Comparison of ENCODE assay signal across 18 cellular contexts in the genomic region with DNA sequence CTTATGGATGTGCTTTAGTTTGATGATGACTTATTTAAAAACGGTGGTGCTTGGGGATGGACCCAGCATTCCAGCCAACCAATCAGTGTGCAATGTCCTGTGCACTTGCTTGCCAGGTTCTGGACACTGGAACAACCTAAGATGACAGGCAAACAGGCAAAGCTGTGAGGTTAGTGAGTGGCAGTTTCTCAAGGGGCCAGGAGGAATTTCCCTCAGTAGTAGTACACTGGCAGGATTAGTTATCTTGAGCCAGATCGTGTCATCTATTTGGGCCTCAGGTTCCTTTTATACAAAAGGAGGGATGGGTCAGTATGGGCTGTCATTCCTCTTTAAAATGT. TPM values are rescaled to one million over a fixed set of nuclear protein-coding genes. Genes with fewer than 3 reads are reported as not detected.
DNase-seq lines count a peak whose midpoint lies in the region; TF ChIP-seq lines count a peak whose summit lies in the region.
"Had no signal": no experiment of that assay in that cellular context is flagged by ENCODE, and none has a peak within 500 bp of the region (broad histone marks: within the 10 kb centered on the region; RNA-seq: fewer than 3 reads in every experiment).

No MANE protein-coding gene starts in this region.

- CTCF ChIA-PET in OCI-LY7 (lab: Charles Lee; ENCODE audit: unreplicated experiment) = interaction anchor here (0.7 kb wide), 1 partner anchor 28 kb away, joined by 3 read pairs; no protein-coding TSS in a partner anchor

- H3K4me3 ChIP-seq in OCI-LY7 (ENCODE audit: low read depth, low read length, poor library complexity, severe bottlenecking) (no peak overlapping the region), dorsolateral prefrontal cortex (no peak overlapping the region)
- H3K4me3 ChIP-seq: esophagus muscularis mucosa, pancreas, right lobe of liver, uterus had no signal

- intact Hi-C loops in OCI-LY7 (cut with micrococcal nuclease; ENCODE audit: unreplicated experiment) = no loop called here
- intact Hi-C loops in dorsolateral prefrontal cortex (cut with DNase I) = no loop called here

- no TSS peak for BruUV-seq in OCI-LY7 (replicated peaks; lab: Mats Ljungman, UMichigan)

- H2AFZ ChIP-seq in OCI-LY7 (ENCODE audit: low read length) = no peak overlapping the region

- no peaks in the 10 kb centered on the region for H3K27me3 ChIP-seq in dorsolateral prefrontal cortex
- H3K27me3 ChIP-seq: esophagus muscularis mucosa, pancreas, right lobe of liver, uterus had no signal

- H3K36me3 ChIP-seq in OCI-LY7 (ENCODE audit: insufficient read depth, low read length) = peaks cover 59% of the 10 kb centered on the region
- H3K36me3 ChIP-seq: esophagus muscularis mucosa, pancreas, right lobe of liver, uterus had no signal

- no peak overlapping the region for H3K4me3 Mint-ChIP-seq in activated naive CD4-positive, alpha-beta T cell treated with anti-CD3 and anti-CD28 coated beads, Interleukin-2, amount 50 U/mL, for 24 hours

- peaks cover 94% of the 10 kb centered on the region for H3K4me1 Mint-ChIP-seq in activated naive CD4-positive, alpha-beta T cell treated with anti-CD3 and anti-CD28 coated beads, Interleukin-2, amount 50 U/mL, for 24 hours

- POLR2A ChIA-PET in OCI-LY7 (lab: Charles Lee) = interaction anchor here (0.8 kb wide), 1 partner anchor 14 kb away, joined by 3 read pairs; no protein-coding TSS in a partner anchor

- H3K27ac Mint-ChIP-seq in activated naive CD4-positive, alpha-beta T cell treated with anti-CD3 and anti-CD28 coated beads, Interleukin-2, amount 50 U/mL, for 24 hours = peak overlapping the region; percentile 64

- in situ Hi-C loops in ACHN (cut with HindIII; ENCODE audit: low pct_ligation_motif_present, low pct_unique_long_range_greater_than_20kb, low sequenced_read_pairs) = no loop called here

- H3K9me3 Mint-ChIP-seq in activated naive CD4-positive, alpha-beta T cell treated with anti-CD3 and anti-CD28 coated beads, Interleukin-2, amount 50 U/mL, for 24 hours = peaks cover 4% of the 10 kb centered on the region

- H3K9me2 ChIP-seq in OCI-LY7 (ENCODE audit: insufficient read depth, low read length) = no peaks in the 10 kb centered on the region

- H3K27ac ChIP-seq in OCI-LY7 (ENCODE audit: low read depth, low read length, poor library complexity, severe bottlenecking) (no peak overlapping the region), dorsolateral prefrontal cortex (peak overlapping the region in 51 of 59 donors; percentile 1 to 75 (median 46)), substantia nigra (ENCODE audit: low read depth, low read length, poor library complexity, severe bottlenecking) (peak overlapping the region; percentile 49)
- H3K27ac ChIP-seq: esophagus muscularis mucosa, pancreas, right lobe of liver, uterus, VCaP had no signal

- H3K4me1 ChIP-seq in OCI-LY7 (ENCODE audit: insufficient read depth, low read length, poor library complexity, severe bottlenecking) = peaks cover 73% of the 10 kb centered on the region
- H3K4me1 ChIP-seq: pancreas, right lobe of liver, uterus had no signal

- H3K79me2 ChIP-seq in OCI-LY7 (ENCODE audit: insufficient read depth, low read depth, low read length) = peaks cover 100% of the 10 kb centered on the region

- peaks cover 9% of the 10 kb centered on the region; the same call in 1 of the 2 replicates for H4K20me1 ChIP-seq in OCI-LY7 (ENCODE audit: insufficient read depth, low read length)

- H3K4me2 ChIP-seq in OCI-LY7 (ENCODE audit: low read length) = peak overlapping the region; percentile 9; the same call in 1 of the 2 replicates

- TF ChIP-seq CTCF in OCI-LY7 (conservative IDR thresholded peaks at IDR 0.05; ENCODE audit: low read length) (no peak), dorsolateral prefrontal cortex (IDR thresholded peaks at IDR 0.05 in 54 of 56, conservative IDR thresholded peaks at IDR 0.05 in 2 of 56; ENCODE audit: low read depth in 1 of 56, partially characterized antibody in 56 of 56) (no peak), GM10266 (IDR thresholded peaks at IDR 0.05; ENCODE audit: control insufficient read depth, insufficient read depth, low read depth, missing control alignments) (no peak)

- DNase-seq in activated naive CD4-positive, alpha-beta T cell (lab: John Stamatoyannopoulos, UW) = no peak
- DNase-seq in OCI-LY7 (ENCODE audit: low spot score) = no peak
- DNase-seq in dorsolateral prefrontal cortex = no peak
- DNase-seq in substantia nigra (lab: John Stamatoyannopoulos, UW) = no peak
- no peak for DNase-seq in ACHN
- no peak for DNase-seq in NCI-H146 (lab: John Stamatoyannopoulos, UW)
- DNase-seq in GM10266 (ENCODE audit: extremely low spot score) = no peak
- DNase-seq: activated gamma-delta T cell treated with Interleukin-2 at 50 U/mL for 16 hours; Calu3; NCI-H1694 treated with DMSO at 0.1 percent for 48 hours; NCI-H345; pancreas; right lobe of liver; stimulated activated naive CD8-positive, alpha-beta T cell treated with anti-CD3 and anti-CD28 coated beads, Interleukin-15, amount 100 ng/mL, for 72 hours; uterus had no signal

- peaks cover 8% of the 10 kb centered on the region for H3K36me3 Mint-ChIP-seq in activated naive CD4-positive, alpha-beta T cell treated with anti-CD3 and anti-CD28 coated beads, Interleukin-2, amount 50 U/mL, for 24 hours

- H3K9me3 ChIP-seq in OCI-LY7 (ENCODE audit: low read length) = peaks cover 23% of the 10 kb centered on the region; the same call in 1 of the 2 replicates
- H3K9me3 ChIP-seq: esophagus muscularis mucosa, pancreas, right lobe of liver, uterus had no signal

- no peaks in the 10 kb centered on the region for H3K27me3 Mint-ChIP-seq in activated naive CD4-positive, alpha-beta T cell treated with anti-CD3 and anti-CD28 coated beads, Interleukin-2, amount 50 U/mL, for 24 hours
- H3K27me3 Mint-ChIP-seq: stimulated activated naive CD8-positive, alpha-beta T cell treated with anti-CD3 and anti-CD28 coated beads, Interleukin-15, amount 100 ng/mL, for 72 hours had no signal

RNA-seq across cellular contexts. Expression of a gene that starts 26.6 kb away (rescaled TPM):
- total RNA-seq in OCI-LY7 (2014; rRNA removed; shearing (Covaris generic)) = 67.2 and 74.0 TPM in 2 replicates
- total RNA-seq in OCI-LY7 (2022) (181 and 206 TPM in 2 replicates), dorsolateral prefrontal cortex (100 to 1,000 TPM; 137 to 701 (median 262) TPM)
